In genomic region chr4:150582881-150583286, GRCh38 we compare ENCODE assay signal across 13 cellular contexts. TPM values are rescaled to one million over a fixed set of nuclear protein-coding genes. Genes with fewer than 3 reads are reported as not detected.
A peak's percentile ranks its signal among the peaks of the same experiment; 100 is the strongest.
DNase-seq lines count a peak whose midpoint lies in the region; ATAC-seq, FAIRE-seq and TF ChIP-seq lines count a peak whose summit lies in the region.
"Had no signal": no experiment of that assay in that cellular context is flagged by ENCODE, and none has a peak within 500 bp of the region (broad histone marks: within the 10 kb centered on the region; RNA-seq: fewer than 3 reads in every experiment).

No MANE protein-coding gene starts in this region.

- H3K27me3 ChIP-seq in iPS-15b (ENCODE audit: control insufficient read depth, insufficient read depth, low read length) (peaks cover 73% of the 10 kb centered on the region), rectal smooth muscle tissue (ENCODE audit: control insufficient read depth, insufficient read depth, low read length) (no peaks in the 10 kb centered on the region)

- H3K27ac Mint-ChIP-seq in chondrocyte (ENCODE audit: unreplicated experiment): peak overlapping the region; percentile 92
- H3K27ac Mint-ChIP-seq: activated CD4-positive, alpha-beta T cell treated with anti-CD3 and anti-CD28 coated beads for 36 hours; activated naive CD8-positive, alpha-beta T cell treated with anti-CD3 and anti-CD28 coated beads, Interleukin-2, amount 50 U/mL, for 24 hours had no signal

- H3K9me3 Mint-ChIP-seq in chondrocyte (ENCODE audit: low read depth): no peaks in the 10 kb centered on the region
- H3K9me3 Mint-ChIP-seq: activated naive CD8-positive, alpha-beta T cell treated with anti-CD3 and anti-CD28 coated beads, Interleukin-2, amount 50 U/mL, for 24 hours had no signal

- ATAC-seq in GM21515 (IDR thresholded peaks at IDR 0.05; ENCODE audit: unreplicated experiment): no peak
- ATAC-seq: activated CD4-positive, alpha-beta T cell treated with anti-CD3 and anti-CD28 coated beads for 36 hours; activated naive CD8-positive, alpha-beta T cell treated with anti-CD3 and anti-CD28 coated beads, Interleukin-2, amount 50 U/mL, for 24 hours had no signal

- peak overlapping the region; percentile 90 for H3K27ac ChIP-seq in rectal smooth muscle tissue (ENCODE audit: low read depth, low read length)
- H3K27ac ChIP-seq: C4-2B had no signal

- TF ChIP-seq POLR2A in GM12891 (IDR thresholded peaks at IDR 0.05; ENCODE audit: low read depth, low read length): no peak

- H3K4me1 Mint-ChIP-seq in chondrocyte (ENCODE audit: low read depth): peaks cover 59% of the 10 kb centered on the region
- H3K4me1 Mint-ChIP-seq: activated CD4-positive, alpha-beta T cell treated with anti-CD3 and anti-CD28 coated beads for 36 hours; activated naive CD8-positive, alpha-beta T cell treated with anti-CD3 and anti-CD28 coated beads, Interleukin-2, amount 50 U/mL, for 24 hours had no signal

- H3K36me3 ChIP-seq in ES-I3 (ENCODE audit: insufficient read depth, low read length): no peaks in the 10 kb centered on the region
- no peaks in the 10 kb centered on the region for H3K36me3 ChIP-seq in iPS-15b (ENCODE audit: control insufficient read depth, insufficient read depth, low read length)
- H3K36me3 ChIP-seq in rectal smooth muscle tissue (ENCODE audit: control insufficient read depth, insufficient read depth, low read length): peaks cover 15% of the 10 kb centered on the region

- no peaks in the 10 kb centered on the region for H3K36me3 Mint-ChIP-seq in chondrocyte (ENCODE audit: low read depth)

- peak overlapping the region; percentile 85 for H3K4me3 Mint-ChIP-seq in chondrocyte (ENCODE audit: unreplicated experiment)
- H3K4me3 Mint-ChIP-seq: activated CD4-positive, alpha-beta T cell treated with anti-CD3 and anti-CD28 coated beads for 36 hours; activated naive CD8-positive, alpha-beta T cell treated with anti-CD3 and anti-CD28 coated beads, Interleukin-2, amount 50 U/mL, for 24 hours had no signal

- peak overlapping the region; percentile 68; the same call in 1 of the 2 replicates for H3K9ac ChIP-seq in ES-I3 (ENCODE audit: low read depth, low read length)
- no peak overlapping the region for H3K9ac ChIP-seq in iPS-15b (ENCODE audit: low read depth, low read length)
- peak overlapping the region; percentile 89 for H3K9ac ChIP-seq in rectal smooth muscle tissue (ENCODE audit: low read length)

- no peak for FAIRE-seq in GM12891 (lab: Jason Lieb, UNC)

- H3K27me3 Mint-ChIP-seq in chondrocyte (ENCODE audit: low read depth): no peaks in the 10 kb centered on the region
- H3K27me3 Mint-ChIP-seq: activated CD4-positive, alpha-beta T cell treated with anti-CD3 and anti-CD28 coated beads for 36 hours; activated naive CD8-positive, alpha-beta T cell treated with anti-CD3 and anti-CD28 coated beads, Interleukin-2, amount 50 U/mL, for 24 hours had no signal

- no peak for DNase-seq in chondrocyte (ENCODE audit: low spot score)
- DNase-seq in stimulated activated CD4-positive, alpha-beta T cell treated with anti-CD3 and anti-CD28 coated beads, Interleukin-4, amount 100 ng/mL, for 24 hours: no peak
- DNase-seq in GM12891 (ENCODE audit: insufficient read length, low spot score): no peak
- no peak for DNase-seq in DMS79 treated with DMSO at 0.1 percent for 48 hours (lab: John Stamatoyannopoulos, UW)
- DNase-seq: activated CD4-positive, alpha-beta T cell treated with anti-CD3 and anti-CD28 coated beads for 36 hours; activated naive CD8-positive, alpha-beta T cell treated with anti-CD3 and anti-CD28 coated beads, Interleukin-2, amount 50 U/mL, for 24 hours; NCI-H1436 had no signal

- H3K4me1 ChIP-seq in ES-I3 (ENCODE audit: insufficient read depth, low read length) (peaks cover 8% of the 10 kb centered on the region), iPS-15b (ENCODE audit: control insufficient read depth, insufficient read depth, low read length) (peaks cover 14% of the 10 kb centered on the region), rectal smooth muscle tissue (ENCODE audit: control insufficient read depth, insufficient read depth, low read length) (no peaks in the 10 kb centered on the region)

- TF ChIP-seq CTCF in chondrocyte (IDR thresholded peaks at IDR 0.05): no peak

- peak overlapping the region; percentile 78 for H3K4me3 ChIP-seq in iPS-15b (ENCODE audit: low read depth, low read length)
- H3K4me3 ChIP-seq in rectal smooth muscle tissue (ENCODE audit: low read length): peak overlapping the region; percentile 82

- H3K9me3 ChIP-seq in ES-I3 (ENCODE audit: control insufficient read depth, insufficient read depth, low read length): no peaks in the 10 kb centered on the region
- H3K9me3 ChIP-seq in iPS-15b (ENCODE audit: control insufficient read depth, insufficient read depth, low read length): no peaks in the 10 kb centered on the region

TF ChIP-seq in GM12891, 5 proteins besides CTCF, POLR2A, EP300 and RAD21:
- TF ChIP-seq POLR2AphosphoS5 (IDR thresholded peaks at IDR 0.05; ENCODE audit: low read depth, low read length): no peak
- no peak for TF ChIP-seq TAF1 (IDR thresholded peaks at IDR 0.05; ENCODE audit: low read depth, low read length)
- no peak for TF ChIP-seq POU2F2 (IDR thresholded peaks at IDR 0.05; ENCODE audit: low read depth, low read length)
- TF ChIP-seq PAX5 (IDR thresholded peaks at IDR 0.05; ENCODE audit: insufficient read depth, low read length, severe bottlenecking): no peak
- no peak for TF ChIP-seq SPI1 (IDR thresholded peaks at IDR 0.05; ENCODE audit: low read depth, low read length)
TF ChIP-seq in GM12891: peak in this region for 0.

RNA-seq across cellular contexts. Expression of gene MAB21L2, which starts 0.9 kb away (rescaled TPM):
- total RNA-seq in chondrocyte: 4.2 to 48.3 TPM (median 4.6 TPM) in 3 replicates
- polyA plus RNA-seq in GM12891 (2012; ENCODE audit: low read depth, missing spikeins): 0.08 TPM
- total RNA-seq: activated CD4-positive, alpha-beta T cell treated with anti-CD3 and anti-CD28 coated beads for 36 hours; renal cortical epithelial cell had no signal
